In the genomic region with DNA sequence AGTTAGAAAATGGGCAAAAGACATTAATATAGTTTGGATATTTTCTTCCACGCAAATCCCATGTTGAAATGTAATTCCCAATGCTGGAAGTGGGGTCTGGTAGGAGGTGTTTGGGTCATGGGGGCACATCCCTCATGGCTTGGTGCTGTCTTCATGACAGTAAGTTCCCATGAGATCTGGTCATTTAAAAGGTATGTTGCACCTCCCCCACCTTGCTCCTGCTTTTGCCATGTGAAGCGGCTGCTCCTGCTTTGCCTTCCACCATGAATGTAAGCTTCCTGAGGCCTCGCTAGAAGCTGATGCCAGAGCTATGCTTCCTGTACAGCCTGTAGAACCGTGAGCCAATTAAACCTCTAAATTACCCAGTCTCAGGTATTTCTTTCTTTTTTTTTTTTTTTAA, we compare ENCODE assay signal across 26 cellular contexts.
"Had no signal": no experiment of that assay in that cellular context is flagged by ENCODE, and none has a peak within 500 bp of the region (broad histone marks: within the 10 kb centered on the region; RNA-seq: fewer than 3 reads in every experiment).

No MANE protein-coding gene starts in this region.

- FAIRE-seq: urothelium cell line had no signal

- H3K4me3 ChIP-seq: stomach, suprapubic skin, testis, thoracic aorta, thyroid gland, tibial artery, tibial nerve, transverse colon, upper lobe of left lung, upper lobe of right lung, uterus, vagina had no signal

- H3K36me3 ChIP-seq: stomach, suprapubic skin, thoracic aorta, thyroid gland, tibial artery, tibial nerve, transverse colon, upper lobe of left lung, upper lobe of right lung, uterus, vagina had no signal

- H3K4me1 ChIP-seq: suprapubic skin, testis, thyroid gland, tibial artery, upper lobe of right lung, uterus had no signal

- H3K9me3 ChIP-seq: stomach, suprapubic skin, testis, thoracic aorta, thyroid gland, tibial artery, tibial nerve, transverse colon, upper lobe of left lung, upper lobe of right lung, uterus, vagina had no signal

- H3K27ac ChIP-seq: stomach, suprapubic skin, testis, thoracic aorta, thyroid gland, tibial artery, tibial nerve, transverse colon, upper lobe of left lung, upper lobe of right lung, uterus, vagina had no signal

- DNase-seq: stimulated activated CD4-positive, alpha-beta T cell treated with anti-CD3 and anti-CD28 coated beads, Interleukin-2, amount 100 ng/mL, for 48 hours; stimulated activated CD4-positive, alpha-beta T cell treated with anti-CD3 and anti-CD28 coated beads, Interleukin-4, amount 100 ng/mL, for 1 hour; stimulated activated CD4-positive, alpha-beta T cell treated with anti-CD3 and anti-CD28 coated beads, Interleukin-4, amount 100 ng/mL, for 24 hours; stimulated activated CD4-positive, alpha-beta T cell treated with anti-CD3 and anti-CD28 coated beads, Interleukin-4, amount 100 ng/mL, for 4 hours; stimulated activated CD8-positive, alpha-beta memory T cell treated with anti-CD3 and anti-CD28 coated beads, Interleukin-4, amount 100 ng/mL, for 48 hours; stimulated activated naive B cell treated with anti-CD40 and anti-IgM and Interleukin-4, amounts not matched to agents 10 μg/mL and 1 μg/mL and 100 μg/mL, for 72 hours; stimulated activated naive CD4-positive, alpha-beta T cell; stimulated activated naive CD4-positive, alpha-beta T cell treated with Interleukin-2 at 50 U/mL for 16 hours; stimulated activated naive CD8-positive, alpha-beta T cell treated with anti-CD3 and anti-CD28 coated beads, Interleukin-15, amount 100 ng/mL, for 72 hours; stimulated activated naive CD8-positive, alpha-beta T cell treated with anti-CD3 and anti-CD28 coated beads, Interleukin-15, Interleukin-2, amounts not matched to agents 100 U/mL and 50 U/mL, for 24 hours; stomach; substantia nigra; testis; thyroid gland; tibial artery; transverse colon; upper lobe of left lung; upper lobe of right lung; uterus had no signal

- H3K27me3 ChIP-seq: stomach, suprapubic skin, testis, thyroid gland, tibial nerve, upper lobe of left lung, upper lobe of right lung, uterus, vagina had no signal

- ATAC-seq: stimulated activated effector memory CD8-positive, alpha-beta T cell treated with anti-CD3 and anti-CD28 coated beads, Interleukin-12 subunit alpha, Interleukin-12 subunit beta, amount 100 ng/mL, for 72 hours; stimulated activated memory B cell treated with anti-CD40 and anti-IgM and Interleukin-4, amounts not matched to agents 10 μg/mL and 1 μg/mL and 100 μg/mL, for 72 hours; stimulated activated naive B cell treated with anti-CD40 and anti-IgM and Interleukin-4, amounts not matched to agents 10 μg/mL and 1 μg/mL and 100 μg/mL, for 72 hours; stimulated activated naive CD8-positive, alpha-beta T cell treated with anti-CD3 and anti-CD28 coated beads, Interleukin-15, amount 100 ng/mL, for 72 hours; stimulated activated naive CD8-positive, alpha-beta T cell treated with anti-CD3 and anti-CD28 coated beads, Interleukin-15, Interleukin-2, amounts not matched to agents 100 U/mL and 50 U/mL, for 24 hours; upper lobe of right lung had no signal
